In the genomic region with DNA sequence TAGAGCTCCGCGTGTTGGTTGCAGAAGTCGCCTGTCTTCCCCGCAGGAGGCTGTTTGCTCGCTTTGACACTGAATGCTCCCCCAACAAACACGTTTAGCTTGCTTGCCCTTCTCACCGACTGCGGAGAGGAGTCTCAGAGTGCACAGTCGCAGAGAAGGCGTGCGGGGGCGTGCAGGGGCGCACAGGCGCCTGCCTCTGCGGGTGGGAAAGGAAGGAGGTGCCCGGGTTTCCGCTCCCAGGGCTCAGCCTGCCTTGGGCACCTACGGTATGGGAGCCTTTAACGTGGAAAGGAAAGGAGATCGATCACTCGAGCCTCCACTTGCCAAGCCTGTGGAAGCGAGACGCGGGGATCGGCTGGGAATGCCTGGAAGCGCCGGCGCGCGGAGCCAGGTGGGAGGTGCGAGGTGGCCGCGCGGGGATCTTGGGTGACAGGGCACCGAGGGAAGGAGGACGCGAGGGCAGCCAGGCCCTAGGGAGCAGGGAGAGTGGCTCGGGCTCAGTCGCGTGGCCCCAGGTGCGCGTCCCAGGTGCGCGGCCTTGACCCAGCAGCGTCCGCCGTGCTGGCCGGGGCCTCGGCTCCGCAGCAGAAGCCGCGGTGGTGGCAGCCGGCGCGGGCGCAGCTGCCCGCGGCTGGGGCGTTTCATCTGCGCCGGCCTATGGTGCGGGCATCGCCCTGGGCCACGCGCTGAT, we compare ENCODE assay signal across 8 cellular contexts. TPM values are rescaled to one million over a fixed set of nuclear protein-coding genes. Genes with fewer than 3 reads are reported as not detected.
DNase-seq lines count a peak whose midpoint lies in the region; ATAC-seq and TF ChIP-seq lines count a peak whose summit lies in the region.

Gene FAN1, plus strand, starts transcription at position 419 of the 691 bp plus-strand sequence. CDS start 749 bp downstream, outside the sequence.

- H3K4me3 ChIP-seq in AG04449 (ENCODE audit: low read depth, low read length) (peak within 1 kb of the TSS; percentile 89), lung (peak within 1 kb of the TSS; percentile 96)
- H3K4me3 ChIP-seq in effector memory CD4-positive, alpha-beta T cell (ENCODE audit: insufficient read depth, low read depth, low read length, poor library complexity, severe bottlenecking), result peak within 1 kb of the TSS; percentile 69

- H3K27ac ChIP-seq in effector memory CD4-positive, alpha-beta T cell (ENCODE audit: insufficient read depth, low read length, poor library complexity, severe bottlenecking), result peak within 1 kb of the TSS; percentile 38
- peak within 1 kb of the TSS; percentile 58 to 88 for H3K27ac ChIP-seq in lung (ENCODE audit: low read depth in 1 of 2, low read length in 1 of 2)

- CTCF ChIA-PET in AG04449 (lab: Yijun Ruan, JAX), result interaction anchor here (0.9 to 1.8 kb wide), 4 partner anchors 9 to 587 kb away, joined by 3 to 10 read pairs (median 3); no protein-coding TSS in a partner anchor

- H3K4me1 ChIP-seq in effector memory CD4-positive, alpha-beta T cell (ENCODE audit: control insufficient read depth, insufficient read depth, low read length, poor library complexity, severe bottlenecking), result peaks cover 3% of the 10 kb centered on the region
- peaks cover 0 to 6% of the 10 kb centered on the region in 2 donors for H3K4me1 ChIP-seq in lung (ENCODE audit: control insufficient read depth in 2 of 2, insufficient read depth in 2 of 2, low read length in 2 of 2)

- no peaks in the 10 kb centered on the region for H3K9me3 ChIP-seq in effector memory CD4-positive, alpha-beta T cell (ENCODE audit: control insufficient read depth, low read length)
- no peaks in the 10 kb centered on the region for H3K9me3 ChIP-seq in lung (ENCODE audit: control insufficient read depth in 2 of 2, insufficient read depth in 1 of 2, low read length in 1 of 2)

- peak; percentile 23 for DNase-seq in AG04449 (ENCODE audit: low read depth, low spot score)
- peak; percentile 61 for DNase-seq in NCI-H510A (lab: John Stamatoyannopoulos, UW)
- peak; percentile 91 for DNase-seq in activated CD8-positive, alpha-beta memory T cell treated with anti-CD3 and anti-CD28 coated beads for 24 hours
- DNase-seq in effector memory CD4-positive, alpha-beta T cell, result peak; percentile 45 to 66 (median 56)
- peak; percentile 91 for DNase-seq in lung (ENCODE audit: low spot score)
- peak; percentile 69 to 71 (median 71) for DNase-seq in stimulated activated CD4-positive, alpha-beta T cell treated with anti-CD3 and anti-CD28 coated beads, TNF-alpha, amount 100 ng/mL, for 4 hours (ENCODE audit: low read depth in 3 of 3)

- H3K36me3 ChIP-seq in effector memory CD4-positive, alpha-beta T cell (ENCODE audit: control insufficient read depth, insufficient read depth, low read length), result peaks cover 4% of the 10 kb centered on the region
- H3K36me3 ChIP-seq in lung (ENCODE audit: control insufficient read depth in 2 of 2, insufficient read depth in 2 of 2, low read length in 2 of 2), result no peaks in the 10 kb centered on the region

- POLR2A ChIA-PET in AG04449 (lab: Yijun Ruan, JAX), result interaction anchor here (0.8 to 1.5 kb wide), 2 partner anchors 10 to 43 kb away, joined by 3 to 5 read pairs; no protein-coding TSS in a partner anchor

- ATAC-seq in GM18868 (IDR thresholded peaks at IDR 0.05; ENCODE audit: unreplicated experiment), result peak; percentile 96
- peak; percentile 91 for ATAC-seq in HG03108 (IDR thresholded peaks at IDR 0.05; ENCODE audit: unreplicated experiment)
- peak; percentile 96 for ATAC-seq in lung (ENCODE audit: insufficient read depth, low FRiP score)

- 0 to 1% methylated on average over 41 to 65 of the region's 65 CpGs for WGBS in lung, 2 donors

- H3K27me3 ChIP-seq in effector memory CD4-positive, alpha-beta T cell (replicated peaks; ENCODE audit: control insufficient read depth, insufficient read depth, low read length, poor library complexity, severe bottlenecking), result no peaks in the 10 kb centered on the region
- no peaks in the 10 kb centered on the region for H3K27me3 ChIP-seq in lung (ENCODE audit: control insufficient read depth, insufficient read depth)

- TF ChIP-seq CTCF in AG04449 (IDR thresholded peaks at IDR 0.05; ENCODE audit: insufficient read depth, low read length, missing control alignments) (no peak), lung (IDR thresholded peaks at IDR 0.05; ENCODE audit: control extremely low read depth, extremely low read depth) (no peak)

RNA-seq across cellular contexts. Expression of gene FAN1, which starts in this region (rescaled TPM):
- total RNA-seq in lung, result 10 to 100 TPM; 15.0 to 23.0 TPM
- 1 to 10 TPM; 7.3 to 7.5 TPM for polyA plus RNA-seq in lung

Comparison
In these comparisons a context has a peak if more than half of its experiments do, and no peak if none do; other contexts are left out.
1. Peak in every context shown above with its lines: DNase-seq, ATAC-seq, H3K4me3 ChIP-seq and H3K27ac ChIP-seq.
2. DNase-seq: peak in every context shown above with its lines; median percentile 91 in activated CD8-positive, alpha-beta memory T cell treated with anti-CD3 and anti-CD28 coated beads for 24 hours; 91 in lung; 71 in stimulated activated CD4-positive, alpha-beta T cell treated with anti-CD3 and anti-CD28 coated beads, TNF-alpha, amount 100 ng/mL, for 4 hours; 61 in NCI-H510A; 56 in effector memory CD4-positive, alpha-beta T cell; 23 in AG04449.